7 cellular contexts compared by ENCODE assay signal in genomic region chr3:73164622-73165021, GRCh38.
"Had no signal": no experiment of that assay in that cellular context is flagged by ENCODE, and none has a peak within 500 bp of the region (broad histone marks: within the 10 kb centered on the region; RNA-seq: fewer than 3 reads in every experiment).

No MANE protein-coding gene starts in this region.

- DNase-seq: GOT3, H7, HFFc6 had no signal

- H3K4me1 ChIP-seq: HAP-1 had no signal

- H3K4me3 ChIP-seq: HAP-1 had no signal

- H3K27ac ChIP-seq: HL-60 had no signal

- H3K9me3 ChIP-seq: HAP-1 had no signal

- H3K36me3 ChIP-seq: HAP-1 had no signal

- ATAC-seq: HCT116, HepG2 had no signal
